8 cellular contexts compared by ENCODE assay signal in the genomic region with DNA sequence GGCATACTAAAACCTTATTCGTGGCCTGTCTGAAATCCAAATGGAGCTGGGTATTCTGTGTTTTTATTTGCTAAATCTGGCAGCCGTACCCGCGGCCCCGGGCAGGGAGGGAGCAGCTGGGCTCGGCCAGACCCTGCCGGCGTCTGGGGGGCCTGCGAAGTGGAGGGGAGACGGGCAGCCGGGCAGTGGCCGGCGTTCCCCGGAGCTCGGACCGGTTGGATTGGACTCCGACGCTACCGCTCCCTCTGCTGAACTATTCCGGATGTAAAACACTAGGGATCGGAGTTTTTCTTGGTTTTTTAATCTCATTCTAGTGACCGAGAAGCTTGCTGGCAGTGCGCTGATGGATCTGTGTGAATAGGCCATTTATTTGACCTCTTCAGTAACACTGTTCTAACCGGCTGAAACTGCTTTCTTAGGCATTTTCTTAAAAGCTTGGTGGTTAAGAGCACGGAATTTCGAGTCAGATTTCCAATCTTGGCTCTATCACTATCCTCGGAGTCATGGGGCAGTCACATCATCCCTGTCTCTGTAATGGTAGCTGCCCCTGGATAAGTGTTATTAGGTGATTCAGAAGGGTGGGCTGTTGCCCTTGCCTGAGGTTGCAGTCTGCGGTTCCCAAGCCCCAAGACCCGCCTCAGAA. TPM values are rescaled to one million over a fixed set of nuclear protein-coding genes. Genes with fewer than 3 reads are reported as not detected.
A peak's percentile ranks its signal among the peaks of the same experiment; 100 is the strongest.
DNase-seq lines count a peak whose midpoint lies in the region; ATAC-seq and TF ChIP-seq lines count a peak whose summit lies in the region.

No MANE protein-coding gene starts in this region.

- no peaks in the 10 kb centered on the region for H3K9me3 ChIP-seq in BE2C
- no peaks in the 10 kb centered on the region for H3K9me3 ChIP-seq in Panc1 (ENCODE audit: control insufficient read depth, insufficient read depth, low read depth, low read length)

- BruUV-seq in Panc1 (replicated peaks; lab: Mats Ljungman, UMichigan) = TSS peak; percentile 64

- intact Hi-C loops in Panc1 (cut with micrococcal nuclease; ENCODE audit: unreplicated experiment) = no loop called here
- intact Hi-C loops in dorsolateral prefrontal cortex (cut with DNase I) = loop anchor here (2.0 to 10.0 kb wide), 3 partner anchors 164 to 728 kb away; a partner anchor contains a TSS

- ATAC-seq in GM21526 (IDR thresholded peaks at IDR 0.05; ENCODE audit: low FRiP score, unreplicated experiment) (peak; percentile 1), Panc1 (no peak; the same call in 1 of the 2 replicates), HG03139 (IDR thresholded peaks at IDR 0.05; ENCODE audit: unreplicated experiment) (no peak)

- in situ Hi-C loops in Panc1 (cut with HindIII; ENCODE audit: low pct_unique_long_range_greater_than_20kb, low sequenced_read_pairs) = no loop called here

- H3K4me3 ChIP-seq in BE2C (ENCODE audit: low read depth, low read length) = peak overlapping the region; percentile 87
- peak overlapping the region; percentile 98 for H3K4me3 ChIP-seq in Panc1 (ENCODE audit: low read depth in 2 of 2, low read length in 2 of 2)
- peak overlapping the region; percentile 60 to 100 (median 98) for H3K4me3 ChIP-seq in dorsolateral prefrontal cortex
- H3K4me3 ChIP-seq in urinary bladder (ENCODE audit: low read depth, low read length) = peak overlapping the region; percentile 94

- no peak for DNase-seq in BE2C
- no peak for DNase-seq in Panc1 (ENCODE audit: low read depth, low spot score)
- peak in 1 of 10 donors; percentile 19 for DNase-seq in dorsolateral prefrontal cortex
- peak; percentile 65 to 71 for DNase-seq in lung microvascular endothelial cell (ENCODE audit: low read depth in 2 of 2)
- no peak for DNase-seq in activated gamma-delta T cell (lab: John Stamatoyannopoulos, UW)

- WGBS in urinary bladder = 2% methylated on average over 29 of the region's 29 CpGs

- CTCF ChIA-PET in Panc1 (lab: Charles Lee) = no interaction called here

- POLR2A ChIA-PET in Panc1 (lab: Charles Lee) = no interaction called here

- TF ChIP-seq CTCF in BE2C (IDR thresholded peaks at IDR 0.05; ENCODE audit: low read depth, low read length) (no peak), Panc1 (IDR thresholded peaks at IDR 0.05) (no peak), dorsolateral prefrontal cortex (IDR thresholded peaks at IDR 0.05 in 54 of 56, conservative IDR thresholded peaks at IDR 0.05 in 2 of 56; ENCODE audit: low read depth in 1 of 56, partially characterized antibody in 56 of 56) (no peak)

- no peaks in the 10 kb centered on the region for H3K27me3 ChIP-seq in BE2C
- no peaks in the 10 kb centered on the region for H3K27me3 ChIP-seq in Panc1 (ENCODE audit: control insufficient read depth, insufficient read depth, low read length)
- H3K27me3 ChIP-seq in dorsolateral prefrontal cortex = no peaks in the 10 kb centered on the region

- H3K27ac ChIP-seq in Panc1 (ENCODE audit: low read length) = peak overlapping the region; percentile 96
- peak overlapping the region; percentile 70 to 98 (median 93) for H3K27ac ChIP-seq in dorsolateral prefrontal cortex
- peak overlapping the region; percentile 93 for H3K27ac ChIP-seq in urinary bladder (ENCODE audit: low read depth)

- H3K36me3 ChIP-seq in BE2C = no peaks in the 10 kb centered on the region
- peaks cover 23% of the 10 kb centered on the region for H3K36me3 ChIP-seq in Panc1 (ENCODE audit: control insufficient read depth, insufficient read depth, low read length)
- H3K36me3 ChIP-seq in urinary bladder (ENCODE audit: insufficient read depth) = no peaks in the 10 kb centered on the region

- H3K4me1 ChIP-seq in BE2C (no peaks in the 10 kb centered on the region), Panc1 (ENCODE audit: control insufficient read depth, insufficient read depth, low read length) (peaks cover 22% of the 10 kb centered on the region), urinary bladder (ENCODE audit: insufficient read depth) (no peaks in the 10 kb centered on the region)

RNA-seq across cellular contexts. Expression of a gene that starts 0.7 kb away (rescaled TPM):
- 21.1 TPM for polyA plus RNA-seq in BE2C (2012; ENCODE audit: insufficient read depth, insufficient read length, low read depth)
- total RNA-seq in Panc1 (2021; ENCODE audit: unreplicated experiment) (43.6 TPM), dorsolateral prefrontal cortex (10 to 100 TPM; 30.2 to 65.7 (median 43.9) TPM), lung microvascular endothelial cell (30.7 and 44.8 TPM in 2 replicates), urinary bladder (44.0 TPM)
- polyA plus RNA-seq in Panc1 (2012; ENCODE audit: insufficient read length) = 38.7 TPM
- 47.5 TPM for polyA plus RNA-seq in urinary bladder

RNA-seq across cellular contexts. Expression of a gene that starts 0.8 kb away (rescaled TPM):
- polyA plus RNA-seq in BE2C (2012; ENCODE audit: insufficient read depth, insufficient read length, low read depth) = 21.3 TPM
- total RNA-seq in Panc1 (2021; ENCODE audit: unreplicated experiment) (20.6 TPM), dorsolateral prefrontal cortex (10 to 100 TPM; 41.4 to 68.3 (median 56.3) TPM), lung microvascular endothelial cell (17.4 and 24.8 TPM in 2 replicates), urinary bladder (54.2 TPM)
- 17.4 TPM for polyA plus RNA-seq in Panc1 (2012; ENCODE audit: insufficient read length)
- 37.3 TPM for polyA plus RNA-seq in urinary bladder

Comparison
In these comparisons a context has a peak if more than half of its experiments do, and no peak if none do; other contexts are left out.
1. DNase-seq: peak in lung microvascular endothelial cell (2 of 2); none in BE2C (single experiment), Panc1 (single experiment) and activated gamma-delta T cell (single experiment).
2. Peak in every context shown above with its lines, with median percentiles within 50 percentile points of each other: H3K4me3 ChIP-seq and H3K27ac ChIP-seq.